21 cellular contexts compared by ENCODE assay signal in the genomic region with DNA sequence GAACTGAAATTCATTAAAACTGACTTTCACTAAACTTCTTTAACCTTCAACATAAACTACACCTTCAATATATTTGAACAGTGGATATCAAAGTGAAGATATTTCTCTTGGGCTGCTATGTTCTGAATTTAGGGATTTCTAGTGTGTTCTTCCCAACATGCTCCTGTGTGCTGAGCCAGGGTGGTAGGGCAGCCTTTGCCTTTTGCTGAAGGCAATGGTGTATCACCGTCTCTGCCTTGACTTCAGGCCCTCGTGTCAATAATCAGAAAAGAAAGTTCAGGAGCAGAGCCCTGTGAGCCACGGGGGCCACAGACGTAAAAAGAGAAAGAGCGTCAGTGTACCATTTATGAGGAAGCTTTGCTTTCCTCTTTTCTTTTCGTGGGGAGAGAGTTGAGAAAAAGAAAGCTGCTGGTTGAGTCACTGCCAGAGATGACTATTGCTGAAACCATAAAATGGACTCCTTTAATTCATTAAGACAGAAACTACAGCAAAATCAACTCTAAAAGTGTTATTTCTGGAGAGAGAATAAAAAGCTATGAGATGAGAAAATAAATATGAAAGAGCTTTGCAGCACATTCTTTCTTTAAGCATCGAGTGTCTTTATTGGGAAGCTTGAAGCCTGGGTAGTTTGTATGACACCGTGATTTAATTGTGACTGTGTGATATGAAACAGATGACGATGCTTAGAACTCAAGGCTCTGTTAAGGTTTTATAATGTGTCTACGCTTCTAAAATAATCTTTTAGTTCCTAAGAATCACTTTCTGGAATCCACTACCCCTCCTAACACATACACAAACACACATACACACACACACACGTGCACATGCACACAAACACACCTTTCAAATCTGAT.
DNase-seq lines count a peak whose midpoint lies in the region; ATAC-seq and TF ChIP-seq lines count a peak whose summit lies in the region.
"Had no signal": no experiment of that assay in that cellular context is flagged by ENCODE, and none has a peak within 500 bp of the region (broad histone marks: within the 10 kb centered on the region; RNA-seq: fewer than 3 reads in every experiment).

No MANE protein-coding gene starts in this region.

- H3K9ac ChIP-seq in OCI-LY3 (ENCODE audit: low read length) (peak overlapping the region; percentile 64), stomach smooth muscle (ENCODE audit: low read length in 2 of 2) (peak overlapping the region; percentile 36 to 47)

- no peaks in the 10 kb centered on the region for H3K27me3 ChIP-seq in OCI-LY3 (ENCODE audit: low read depth, low read length)
- H3K27me3 ChIP-seq in stomach smooth muscle (ENCODE audit: control insufficient read depth in 1 of 2, insufficient read depth in 2 of 2, low read length in 2 of 2) = no peaks in the 10 kb centered on the region
- no peaks in the 10 kb centered on the region for H3K27me3 ChIP-seq in foreskin keratinocyte
- H3K27me3 ChIP-seq: body of pancreas, gastrocnemius medialis had no signal

- peak overlapping the region; percentile 86 for H3K27ac ChIP-seq in OCI-LY3 (ENCODE audit: low read length)
- peak overlapping the region; percentile 42 for H3K27ac ChIP-seq in stomach smooth muscle (ENCODE audit: low read length)
- no peak overlapping the region for H3K27ac ChIP-seq in foreskin keratinocyte
- H3K27ac ChIP-seq: body of pancreas, gastrocnemius medialis had no signal

- ATAC-seq in HG03342 (IDR thresholded peaks at IDR 0.05; ENCODE audit: unreplicated experiment) (no peak), foreskin keratinocyte (no peak)
- ATAC-seq: body of pancreas; gastrocnemius medialis; left colon; right cardiac atrium; stimulated activated naive CD8-positive, alpha-beta T cell treated with anti-CD3 and anti-CD28 coated beads, Interleukin-15, amount 100 ng/mL, for 72 hours; T-helper 17 cell had no signal

- DNase-seq in ELR (ENCODE audit: low read depth) (peak; percentile 44), foreskin fibroblast (peak in 1 of 2 donors; percentile 36), NCI-H2107 (lab: John Stamatoyannopoulos, UW) (no peak), foreskin keratinocyte (no peak)
- DNase-seq in stimulated activated naive CD4-positive, alpha-beta T cell (lab: John Stamatoyannopoulos, UW) = no peak
- DNase-seq: activated CD4-positive, alpha-beta memory T cell treated with anti-CD3 and anti-CD28 coated beads for 36 hours; activated naive CD4-positive, alpha-beta T cell treated with anti-CD3 and anti-CD28 coated beads, Interleukin-2, amount 10 ng/mL, durations not matched to agents 7 days and 5 days; activated T-cell treated with anti-CD3 and anti-CD28 coated beads, Interleukin-2, amount 50 U/mL, for 1 hour; body of pancreas; cortex of kidney; gastrocnemius medialis; GDM1; left colon; NCI-H187; right cardiac atrium; SHP77; stimulated activated naive CD8-positive, alpha-beta T cell treated with anti-CD3 and anti-CD28 coated beads, Interleukin-15, amount 100 ng/mL, for 72 hours; T-helper 17 cell had no signal

- peak overlapping the region; percentile 73 for H2AFZ ChIP-seq in OCI-LY3 (ENCODE audit: low read depth, low read length)

- H3K9me3 ChIP-seq in OCI-LY3 (ENCODE audit: insufficient read depth, low read length) = no peaks in the 10 kb centered on the region
- H3K9me3 ChIP-seq in stomach smooth muscle (ENCODE audit: control insufficient read depth in 2 of 2, low read length in 2 of 2) = no peaks in the 10 kb centered on the region
- H3K9me3 ChIP-seq: body of pancreas, gastrocnemius medialis had no signal

- peak overlapping the region; percentile 87 for H3K4me2 ChIP-seq in OCI-LY3 (ENCODE audit: low read length)

- no peaks in the 10 kb centered on the region for H3K79me2 ChIP-seq in OCI-LY3 (ENCODE audit: low read length)

- no peaks in the 10 kb centered on the region for H4K20me1 ChIP-seq in OCI-LY3 (ENCODE audit: insufficient read depth, low read length)

- no peaks in the 10 kb centered on the region for H3K36me3 ChIP-seq in OCI-LY3 (replicated peaks; ENCODE audit: low read depth, low read length)
- H3K36me3 ChIP-seq in stomach smooth muscle (ENCODE audit: control insufficient read depth in 2 of 2, insufficient read depth in 2 of 2, low read length in 2 of 2) = no peaks in the 10 kb centered on the region
- H3K36me3 ChIP-seq: gastrocnemius medialis had no signal

- H3K4me1 ChIP-seq in OCI-LY3 (ENCODE audit: low read length) (peaks cover 21% of the 10 kb centered on the region), stomach smooth muscle (ENCODE audit: control insufficient read depth, insufficient read depth, low read length) (no peaks in the 10 kb centered on the region), foreskin keratinocyte (peaks cover 26% of the 10 kb centered on the region)
- H3K4me1 ChIP-seq: body of pancreas, gastrocnemius medialis had no signal

- TF ChIP-seq CTCF in OCI-LY3 (IDR thresholded peaks at IDR 0.05; ENCODE audit: low read depth, low read length) (no peak), foreskin fibroblast (IDR thresholded peaks at IDR 0.05; ENCODE audit: low read depth, low read length) (no peak), foreskin keratinocyte (conservative IDR thresholded peaks at IDR 0.05) (no peak)

- H3K4me3 ChIP-seq in OCI-LY3 (ENCODE audit: low read length) = peak overlapping the region; percentile 69
- H3K4me3 ChIP-seq in foreskin fibroblast (ENCODE audit: low read depth in 1 of 2, low read length in 2 of 2) = peak overlapping the region; percentile 18 to 43
- H3K4me3 ChIP-seq in stomach smooth muscle (ENCODE audit: low read length in 2 of 2) = peak overlapping the region; percentile 53 to 63
- H3K4me3 ChIP-seq: body of pancreas, gastrocnemius medialis had no signal
